In the genomic region with DNA sequence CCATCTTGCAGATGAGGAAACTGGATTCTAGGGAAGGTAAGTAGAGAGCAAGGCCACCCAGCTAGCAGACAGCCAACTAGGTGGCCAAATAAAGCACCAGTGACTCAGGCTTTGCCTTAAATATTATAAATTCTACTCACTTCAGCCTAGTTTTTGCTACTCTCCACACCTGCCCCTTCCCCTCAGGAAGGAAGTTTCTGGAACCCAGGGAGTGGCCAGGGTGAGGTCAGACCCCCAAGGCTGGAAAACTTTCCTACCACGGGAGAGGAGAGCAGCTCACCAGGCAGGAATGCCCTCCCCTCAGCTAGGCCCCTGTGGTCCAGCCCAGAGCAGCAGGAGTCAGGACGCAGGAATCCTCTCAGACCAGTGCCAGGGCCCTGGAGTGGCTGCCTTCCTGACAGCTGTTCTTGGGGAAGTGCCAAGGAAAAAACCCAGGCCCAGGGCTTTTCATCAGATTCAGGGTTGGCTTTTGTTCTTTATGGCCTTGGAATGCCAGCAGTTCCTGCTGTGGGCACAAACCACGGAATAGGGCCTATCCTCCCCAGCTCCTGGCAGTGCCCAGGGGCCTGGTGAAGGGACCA, we compare ENCODE assay signal across 10 cellular contexts.
A peak's percentile ranks its signal among the peaks of the same experiment; 100 is the strongest.
DNase-seq lines count a peak whose midpoint lies in the region.
"Had no signal": no experiment of that assay in that cellular context is flagged by ENCODE, and none has a peak within 500 bp of the region (broad histone marks: within the 10 kb centered on the region; RNA-seq: fewer than 3 reads in every experiment).

No MANE protein-coding gene starts in this region.

- no peaks in the 10 kb centered on the region for H3K4me1 Mint-ChIP-seq in activated T-cell treated with anti-CD3 and anti-CD28 coated beads, Interleukin-2, amount 50 U/mL, for 24 hours (ENCODE audit: low read depth)
- H3K4me1 Mint-ChIP-seq: activated naive CD8-positive, alpha-beta T cell treated with anti-CD3 and anti-CD28 coated beads, Interleukin-2, amount 10 ng/mL, durations not matched to agents 7 days and 5 days had no signal

- no peaks in the 10 kb centered on the region for H3K9me3 Mint-ChIP-seq in activated T-cell treated with anti-CD3 and anti-CD28 coated beads, Interleukin-2, amount 50 U/mL, for 24 hours
- H3K9me3 Mint-ChIP-seq: activated naive CD8-positive, alpha-beta T cell treated with anti-CD3 and anti-CD28 coated beads, Interleukin-2, amount 10 ng/mL, durations not matched to agents 7 days and 5 days had no signal

- H3K4me3 Mint-ChIP-seq in activated T-cell treated with anti-CD3 and anti-CD28 coated beads, Interleukin-2, amount 50 U/mL, for 24 hours = no peak overlapping the region
- H3K4me3 Mint-ChIP-seq: activated naive CD8-positive, alpha-beta T cell treated with anti-CD3 and anti-CD28 coated beads, Interleukin-2, amount 10 ng/mL, durations not matched to agents 7 days and 5 days had no signal

- no peak overlapping the region for H3K27ac Mint-ChIP-seq in activated T-cell treated with anti-CD3 and anti-CD28 coated beads, Interleukin-2, amount 50 U/mL, for 24 hours
- H3K27ac Mint-ChIP-seq: activated naive CD8-positive, alpha-beta T cell treated with anti-CD3 and anti-CD28 coated beads, Interleukin-2, amount 10 ng/mL, durations not matched to agents 7 days and 5 days had no signal

- H3K36me3 Mint-ChIP-seq in activated T-cell treated with anti-CD3 and anti-CD28 coated beads, Interleukin-2, amount 50 U/mL, for 24 hours (ENCODE audit: low read depth) = no peaks in the 10 kb centered on the region
- H3K36me3 Mint-ChIP-seq: activated naive CD8-positive, alpha-beta T cell treated with anti-CD3 and anti-CD28 coated beads, Interleukin-2, amount 10 ng/mL, durations not matched to agents 7 days and 5 days had no signal

- DNase-seq in HS-27A (ENCODE audit: low read depth) = peak; percentile 100
- peak; percentile 66 for DNase-seq in brain pericyte (ENCODE audit: low read depth, low spot score)
- peak in 26 of 49 donors; percentile 11 to 62 (median 22) for DNase-seq in substantia nigra (lab: John Stamatoyannopoulos, UW)
- no peak for DNase-seq in activated T-cell treated with anti-CD3 and anti-CD28 coated beads, Interleukin-2, amount 50 U/mL, for 24 hours
- DNase-seq in hippocampal formation (lab: John Stamatoyannopoulos, UW) = no peak
- no peak for DNase-seq in activated CD4-positive, alpha-beta T cell treated with anti-CD3 and anti-CD28 coated beads for 1 hour
- no peak for DNase-seq in stimulated activated CD4-positive, alpha-beta T cell treated with anti-CD3 and anti-CD28 coated beads, Interleukin-12 subunit alpha, Interleukin-12 subunit beta, amount 100 ng/mL, for 4 hours
- DNase-seq: activated naive CD8-positive, alpha-beta T cell treated with anti-CD3 and anti-CD28 coated beads, Interleukin-2, amount 10 ng/mL, durations not matched to agents 7 days and 5 days; NCI-H510A treated with DMSO at 0.1 percent for 48 hours had no signal

- peaks cover 12% of the 10 kb centered on the region for H3K27me3 Mint-ChIP-seq in activated T-cell treated with anti-CD3 and anti-CD28 coated beads, Interleukin-2, amount 50 U/mL, for 24 hours

- H3K27me3 ChIP-seq in layer of hippocampus (ENCODE audit: control insufficient read depth, insufficient read depth, low read length) = peaks cover under 1% of the 10 kb centered on the region

- H3K27ac ChIP-seq in layer of hippocampus (ENCODE audit: low read depth, low read length) = peak overlapping the region; percentile 60
- no peak overlapping the region for H3K27ac ChIP-seq in substantia nigra (ENCODE audit: low read depth, low read length, poor library complexity, severe bottlenecking)

Comparison
In these comparisons a context has a peak if more than half of its experiments do, and no peak if none do; other contexts are left out.
1. DNase-seq: peak in HS-27A (single experiment), brain pericyte (single experiment) and substantia nigra (26 of 49); none in activated T-cell treated with anti-CD3 and anti-CD28 coated beads, Interleukin-2, amount 50 U/mL, for 24 hours (single experiment), hippocampal formation (0 of 2), activated CD4-positive, alpha-beta T cell treated with anti-CD3 and anti-CD28 coated beads for 1 hour (single experiment) and stimulated activated CD4-positive, alpha-beta T cell treated with anti-CD3 and anti-CD28 coated beads, Interleukin-12 subunit alpha, Interleukin-12 subunit beta, amount 100 ng/mL, for 4 hours (single experiment).